2 cellular contexts compared by ENCODE assay signal in genomic region chr9:132723809-132724208, GRCh38.
TF ChIP-seq lines count a peak whose summit lies in the region.

No MANE protein-coding gene starts in this region.

TF ChIP-seq in IMR-90, 13 proteins besides CTCF, POLR2A, EP300 and RAD21:
- TF ChIP-seq NFE2L2 (IDR thresholded peaks at IDR 0.05; ENCODE audit: low read depth, low read length) (no peak), FOS (IDR thresholded peaks at IDR 0.05; ENCODE audit: low read depth, low read length) (no peak), CHD1 (IDR thresholded peaks at IDR 0.05; ENCODE audit: low read depth, low read length) (no peak), RCOR1 (IDR thresholded peaks at IDR 0.05; ENCODE audit: insufficient replicate concordance, low read length) (no peak), CEBPB (IDR thresholded peaks at IDR 0.05; ENCODE audit: low read depth, low read length) (no peak), ELK1 (IDR thresholded peaks at IDR 0.05; ENCODE audit: borderline replicate concordance, low read depth, low read length) (no peak), BHLHE40 (IDR thresholded peaks at IDR 0.05; ENCODE audit: low read depth, low read length) (no peak), MAFK (IDR thresholded peaks at IDR 0.05; ENCODE audit: low read depth, low read length) (no peak), SMC3 (IDR thresholded peaks at IDR 0.05; ENCODE audit: low read depth, low read length) (no peak), USF2 (IDR thresholded peaks at IDR 0.05; ENCODE audit: low read depth, low read length) (no peak), MXI1 (IDR thresholded peaks at IDR 0.05; ENCODE audit: borderline replicate concordance, low read depth, low read length) (no peak), MAZ (IDR thresholded peaks at IDR 0.05; ENCODE audit: borderline replicate concordance, low read depth, low read length) (no peak), RFX5 (IDR thresholded peaks at IDR 0.05; ENCODE audit: low read depth, low read length) (no peak)

TF ChIP-seq in H1, 55 proteins besides CTCF, POLR2A, EP300 and RAD21:
- TF ChIP-seq MAX (IDR thresholded peaks at IDR 0.05): no peak
- no peak for TF ChIP-seq RBBP5 (IDR thresholded peaks at IDR 0.05; ENCODE audit: borderline replicate concordance, low read depth, low read length)
- TF ChIP-seq POU5F1 (IDR thresholded peaks at IDR 0.05; ENCODE audit: low read depth, low read length): no peak
- TF ChIP-seq EZH2 (IDR thresholded peaks at IDR 0.05; ENCODE audit: low read depth, low read length, severe bottlenecking): no peak
- TF ChIP-seq RFX5 (IDR thresholded peaks at IDR 0.05; ENCODE audit: borderline replicate concordance, low read depth, low read length): no peak
- TF ChIP-seq SP2 (IDR thresholded peaks at IDR 0.05; ENCODE audit: low read length): no peak
- no peak for TF ChIP-seq SAP30 (IDR thresholded peaks at IDR 0.05; ENCODE audit: insufficient read depth, insufficient replicate concordance, low read length)
- TF ChIP-seq TAF1 (IDR thresholded peaks at IDR 0.05; ENCODE audit: low read depth, low read length): no peak
- TF ChIP-seq E2F6 (IDR thresholded peaks at IDR 0.05): no peak
